Comparison of ENCODE assay signal across 17 cellular contexts in genomic region chr16:64738321-64738960, GRCh38.
DNase-seq lines count a peak whose midpoint lies in the region; ATAC-seq and TF ChIP-seq lines count a peak whose summit lies in the region.
"Had no signal": no experiment of that assay in that cellular context is flagged by ENCODE, and none has a peak within 500 bp of the region (broad histone marks: within the 10 kb centered on the region; RNA-seq: fewer than 3 reads in every experiment).

No MANE protein-coding gene starts in this region.

- in situ Hi-C loops in IMR-90 (cut with MboI; ENCODE audit: low sequenced_read_pairs), result no loop called here

- peak overlapping the region; percentile 38 for H2BK120ac ChIP-seq in IMR-90 (ENCODE audit: low read depth, low read length)

- TF ChIP-seq CTCF in AG10803 (conservative IDR thresholded peaks at IDR 0.05; ENCODE audit: low read length), result no peak
- TF ChIP-seq CTCF in IMR-90 (conservative IDR thresholded peaks at IDR 0.05; ENCODE audit: low read depth, low read length), result no peak
- no peak for TF ChIP-seq CTCF in epithelial cell of esophagus (IDR thresholded peaks at IDR 0.05; ENCODE audit: insufficient read depth, low read depth, low read length, missing control alignments)

- no peak overlapping the region for H3K23ac ChIP-seq in IMR-90 (ENCODE audit: low read depth, low read length)

- TF ChIP-seq POLR2A in IMR-90 (IDR thresholded peaks at IDR 0.05; ENCODE audit: low read depth, low read length), result no peak

- 0 out of 2 replicates have a peak overlapping the region, but pooled peaks have one; percentile 10 for H3K4me2 ChIP-seq in IMR-90 (ENCODE audit: low read depth, low read length)
- H3K4me2 ChIP-seq: neural progenitor cell had no signal

- BruUV-seq in IMR-90 (replicated peaks; lab: Mats Ljungman, UMichigan), result no TSS peak

- no peak overlapping the region for H3K56ac ChIP-seq in IMR-90 (ENCODE audit: extremely low read depth, insufficient read depth, low read length)

- H3K4me1 ChIP-seq in IMR-90 (ENCODE audit: control insufficient read depth, insufficient read depth, low read length), result peaks cover 3% of the 10 kb centered on the region
- H3K4me1 ChIP-seq: neural progenitor cell had no signal

- no peak overlapping the region for H2AK9ac ChIP-seq in IMR-90 (replicated peaks; ENCODE audit: low read depth, low read length, poor library complexity)

- H3K36me3 Mint-ChIP-seq in activated CD4-positive, alpha-beta memory T cell treated with anti-CD3 and anti-CD28 coated beads, Interleukin-2, amount 10 ng/mL, durations not matched to agents 7 days and 5 days (ENCODE audit: low read depth), result no peaks in the 10 kb centered on the region
- H3K36me3 Mint-ChIP-seq: activated naive CD8-positive, alpha-beta T cell treated with anti-CD3 and anti-CD28 coated beads, Interleukin-2, amount 10 ng/mL, durations not matched to agents 7 days and 5 days; neural progenitor cell had no signal

- H3K36me3 ChIP-seq in IMR-90 (ENCODE audit: control insufficient read depth, insufficient read depth, low read length), result no peaks in the 10 kb centered on the region
- H3K36me3 ChIP-seq: neural progenitor cell had no signal

- no peak overlapping the region for H4K91ac ChIP-seq in IMR-90 (ENCODE audit: insufficient read depth, low read depth, low read length)

- dilution Hi-C loops in IMR-90 (cut with HindIII; ENCODE audit: low sequenced_read_pairs, unreplicated experiment), result no loop called here

- CTCF ChIA-PET in IMR-90 (lab: Yijun Ruan, JAX), result no interaction called here
- CTCF ChIA-PET in activated CD4-positive, alpha-beta memory T cell treated with anti-CD3 and anti-CD28 coated beads, Interleukin-2, amount 10 ng/mL, durations not matched to agents 7 days and 5 days (lab: Charles Lee), result no interaction called here

- WGBS in IMR-90 (ENCODE audit: extremely low coverage in 2 of 2, insufficient read length in 1 of 2), 2 experiments, result 83% methylated on average over 1 of the region's 1 CpG; no CpG with 5 or more reads in 1 of the 2 experiments

- H3K4me1 Mint-ChIP-seq in activated CD4-positive, alpha-beta memory T cell treated with anti-CD3 and anti-CD28 coated beads, Interleukin-2, amount 10 ng/mL, durations not matched to agents 7 days and 5 days, result no peaks in the 10 kb centered on the region
- H3K4me1 Mint-ChIP-seq: activated naive CD8-positive, alpha-beta T cell treated with anti-CD3 and anti-CD28 coated beads, Interleukin-2, amount 10 ng/mL, durations not matched to agents 7 days and 5 days; neural progenitor cell had no signal

- H3K27me3 Mint-ChIP-seq in activated CD4-positive, alpha-beta memory T cell treated with anti-CD3 and anti-CD28 coated beads, Interleukin-2, amount 10 ng/mL, durations not matched to agents 7 days and 5 days, result no peaks in the 10 kb centered on the region
- H3K27me3 Mint-ChIP-seq: activated naive CD8-positive, alpha-beta T cell treated with anti-CD3 and anti-CD28 coated beads, Interleukin-2, amount 10 ng/mL, durations not matched to agents 7 days and 5 days; IgD-negative memory B cell had no signal

- no peak overlapping the region for H3K14ac ChIP-seq in IMR-90 (replicated peaks; ENCODE audit: low read depth, low read length)

- DNase-seq in AG10803 (ENCODE audit: low read depth) (peak; percentile 89), IMR-90 (peak; percentile 66), epithelial cell of esophagus (ENCODE audit: low read depth) (peak; percentile 12), myocyte (ENCODE audit: low read depth) (peak; percentile 12), anterior cingulate cortex (lab: John Stamatoyannopoulos, UW) (no peak), GF-D8 (lab: John Stamatoyannopoulos, UW) (no peak)
- DNase-seq in activated CD4-positive, alpha-beta memory T cell treated with anti-CD3 and anti-CD28 coated beads, Interleukin-2, amount 10 ng/mL, durations not matched to agents 7 days and 5 days, result no peak
- no peak for DNase-seq in activated CD4-positive, alpha-beta T cell treated with anti-CD3 and anti-CD28 coated beads for 4 hours
- DNase-seq: activated CD4-positive, alpha-beta T cell treated with anti-CD3 and anti-CD28 coated beads, Interleukin-2, amount 50 U/mL, for 48 hours; activated naive CD8-positive, alpha-beta T cell treated with anti-CD3 and anti-CD28 coated beads, Interleukin-2, amount 10 ng/mL, durations not matched to agents 7 days and 5 days; activated T-cell treated with anti-CD3 and anti-CD28 coated beads, Interleukin-2, amount 50 U/mL, for 4 hours; C1 segment of cervical spinal cord; NCI-H2107; NCI-H774; retina had no signal

- no peak for TF ChIP-seq RAD21 in IMR-90 (IDR thresholded peaks at IDR 0.05; ENCODE audit: low read length)

- H4K5ac ChIP-seq in IMR-90 (ENCODE audit: low read depth, low read length), result peak overlapping the region; percentile 81; the same call in 1 of the 2 replicates

- H3K9ac ChIP-seq in IMR-90 (ENCODE audit: low read depth, low read length), result no peak overlapping the region
- H3K9ac ChIP-seq: neural progenitor cell had no signal

- intact Hi-C loops in IMR-90 (cut with micrococcal nuclease), result loop anchor here (10.0 kb wide), 1 partner anchor 376 kb away; no protein-coding TSS in a partner anchor

- H3K9me3 Mint-ChIP-seq in activated CD4-positive, alpha-beta memory T cell treated with anti-CD3 and anti-CD28 coated beads, Interleukin-2, amount 10 ng/mL, durations not matched to agents 7 days and 5 days, result peaks cover 7% of the 10 kb centered on the region
- H3K9me3 Mint-ChIP-seq: neural progenitor cell had no signal

- H3K4ac ChIP-seq in IMR-90 (ENCODE audit: low read depth, low read length), result peak overlapping the region; percentile 44; the same call in 1 of the 2 replicates

- peak overlapping the region; percentile 74 for H2AFZ ChIP-seq in IMR-90 (replicated peaks; ENCODE audit: low read length, poor library complexity)
- H2AFZ ChIP-seq: neural progenitor cell had no signal

- ATAC-seq in IMR-90 (ENCODE audit: low read depth), result peak; percentile 80
- ATAC-seq: activated T-cell treated with anti-CD3 and anti-CD28 coated beads, Interleukin-2, amount 50 U/mL, for 4 hours had no signal

- no peaks in the 10 kb centered on the region for H3K79me1 ChIP-seq in IMR-90 (ENCODE audit: low read depth in 1 of 2, low read length in 2 of 2)

- H3K4me3 Mint-ChIP-seq in activated CD4-positive, alpha-beta memory T cell treated with anti-CD3 and anti-CD28 coated beads, Interleukin-2, amount 10 ng/mL, durations not matched to agents 7 days and 5 days, result no peak overlapping the region
- H3K4me3 Mint-ChIP-seq: activated naive CD8-positive, alpha-beta T cell treated with anti-CD3 and anti-CD28 coated beads, Interleukin-2, amount 10 ng/mL, durations not matched to agents 7 days and 5 days; activated T-cell treated with anti-CD3 and anti-CD28 coated beads, Interleukin-2, amount 50 U/mL, for 4 hours; IgD-negative memory B cell; neural progenitor cell had no signal

- H2AK5ac ChIP-seq in IMR-90 (ENCODE audit: low read depth, low read length), result peak overlapping the region; percentile 26; the same call in 1 of the 2 replicates

- no peak overlapping the region for H4K8ac ChIP-seq in IMR-90 (ENCODE audit: low read depth in 2 of 2, low read length in 2 of 2)

- H3K9me3 ChIP-seq in IMR-90 (ENCODE audit: control insufficient read depth, insufficient read depth, low read length), result no peaks in the 10 kb centered on the region

- peak overlapping the region; percentile 21 for H2BK5ac ChIP-seq in IMR-90 (ENCODE audit: low read depth, low read length, poor library complexity, severe bottlenecking)

- H3K18ac ChIP-seq in IMR-90 (ENCODE audit: low read depth, low read length), result peak overlapping the region; percentile 71

- H3K27me3 ChIP-seq in IMR-90 (ENCODE audit: control insufficient read depth, insufficient read depth, low read length), result no peaks in the 10 kb centered on the region
- H3K27me3 ChIP-seq: neural progenitor cell had no signal

- POLR2A ChIA-PET in IMR-90 (lab: Charles Lee; ENCODE audit: unreplicated experiment), result no interaction called here
- POLR2A ChIA-PET in activated CD4-positive, alpha-beta memory T cell treated with anti-CD3 and anti-CD28 coated beads, Interleukin-2, amount 10 ng/mL, durations not matched to agents 7 days and 5 days (lab: Charles Lee), result no interaction called here

- no peaks in the 10 kb centered on the region for H4K20me1 ChIP-seq in IMR-90 (ENCODE audit: insufficient read depth, low read length)

- no peaks in the 10 kb centered on the region for H3K9me1 ChIP-seq in IMR-90 (ENCODE audit: insufficient read depth, low read length)

- H2BK15ac ChIP-seq in IMR-90 (ENCODE audit: low read depth, low read length), result 0 out of 3 replicates have a peak overlapping the region, but pooled peaks have one; percentile 74

- H3K27ac ChIP-seq in IMR-90 (ENCODE audit: insufficient read depth, low read length), result peak overlapping the region; percentile 82
- H3K27ac ChIP-seq: neural progenitor cell had no signal

- peak overlapping the region; percentile 43 for H2BK20ac ChIP-seq in IMR-90 (ENCODE audit: low read depth, low read length)

- no peak overlapping the region for H3K27ac Mint-ChIP-seq in activated CD4-positive, alpha-beta memory T cell treated with anti-CD3 and anti-CD28 coated beads, Interleukin-2, amount 10 ng/mL, durations not matched to agents 7 days and 5 days
- H3K27ac Mint-ChIP-seq: activated naive CD8-positive, alpha-beta T cell treated with anti-CD3 and anti-CD28 coated beads, Interleukin-2, amount 10 ng/mL, durations not matched to agents 7 days and 5 days; IgD-negative memory B cell; neural progenitor cell had no signal

- H3K4me3 ChIP-seq in AG10803 (ENCODE audit: low read length) (no peak overlapping the region), IMR-90 (ENCODE audit: insufficient read depth, low read depth, low read length) (no peak overlapping the region), epithelial cell of esophagus (ENCODE audit: low read length) (no peak overlapping the region)
- H3K4me3 ChIP-seq: neural progenitor cell had no signal

TF ChIP-seq in IMR-90, 13 proteins besides CTCF, POLR2A, EP300 and RAD21:
- no peak for TF ChIP-seq RCOR1 (IDR thresholded peaks at IDR 0.05; ENCODE audit: insufficient replicate concordance, low read length)
- TF ChIP-seq RFX5 (IDR thresholded peaks at IDR 0.05; ENCODE audit: low read depth, low read length), result no peak
- no peak for TF ChIP-seq NFE2L2 (IDR thresholded peaks at IDR 0.05; ENCODE audit: low read depth, low read length)
- TF ChIP-seq CHD1 (IDR thresholded peaks at IDR 0.05; ENCODE audit: low read depth, low read length), result no peak
- peak; percentile 74 for TF ChIP-seq CEBPB (IDR thresholded peaks at IDR 0.05; ENCODE audit: low read depth, low read length)

Comparison
In these comparisons a context has a peak if more than half of its experiments do, and no peak if none do; other contexts are left out.
1. DNase-seq: peak in AG10803 (single experiment), IMR-90 (single experiment), epithelial cell of esophagus (single experiment) and myocyte (single experiment); none in activated CD4-positive, alpha-beta memory T cell treated with anti-CD3 and anti-CD28 coated beads, Interleukin-2, amount 10 ng/mL, durations not matched to agents 7 days and 5 days (single experiment), anterior cingulate cortex (0 of 58), activated CD4-positive, alpha-beta T cell treated with anti-CD3 and anti-CD28 coated beads for 4 hours (0 of 2) and GF-D8 (single experiment).